9 cellular contexts compared by ENCODE assay signal in the genomic region with DNA sequence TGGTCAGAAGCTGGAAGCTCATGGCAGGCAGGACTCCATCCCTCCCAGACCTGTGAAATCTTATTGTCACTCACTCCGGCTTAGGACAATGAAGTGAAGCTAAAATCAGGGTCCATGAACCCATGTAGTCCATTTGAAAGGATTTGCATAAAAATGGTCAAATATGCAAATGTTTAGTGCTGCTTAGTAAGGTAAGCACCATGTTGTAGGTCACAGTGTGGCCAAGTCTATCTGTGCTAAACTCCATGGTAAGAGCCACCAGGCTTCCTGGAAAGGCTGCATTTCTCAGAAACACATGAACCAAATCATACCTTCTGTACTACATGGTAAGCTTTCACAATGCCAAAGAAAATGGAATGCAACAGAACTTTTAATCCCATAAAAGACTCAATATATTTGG.
"Had no signal": no experiment of that assay in that cellular context is flagged by ENCODE, and none has a peak within 500 bp of the region (broad histone marks: within the 10 kb centered on the region; RNA-seq: fewer than 3 reads in every experiment).

No MANE protein-coding gene starts in this region.

- H3K4me2 ChIP-seq: GM23338 had no signal

- FAIRE-seq: H1, H54, HTR-8/SVneo, K562 had no signal

- H3K9me3 Mint-ChIP-seq: GM23338, H9 had no signal

- DNase-seq: H9, HCEC 1CT, IMR-90, KG1 had no signal

- ATAC-seq: GM23338, K562 had no signal

- H3K4me3 Mint-ChIP-seq: GM23338, H9 had no signal

- H2AFZ ChIP-seq: GM23338 had no signal

- H3K4me3 ChIP-seq: GM23338, K562 had no signal

- H3K27ac Mint-ChIP-seq: GM23338, H9 had no signal
